9 cellular contexts compared by ENCODE assay signal in genomic region chr5:59661939-59662615, GRCh38.
DNase-seq lines count a peak whose midpoint lies in the region; TF ChIP-seq lines count a peak whose summit lies in the region.
"Had no signal": no experiment of that assay in that cellular context is flagged by ENCODE, and none has a peak within 500 bp of the region (broad histone marks: within the 10 kb centered on the region; RNA-seq: fewer than 3 reads in every experiment).

No MANE protein-coding gene starts in this region.

- TF ChIP-seq POLR2A in spleen (IDR thresholded peaks at IDR 0.05): no peak

- H3K36me3 ChIP-seq in fibroblast of lung (ENCODE audit: control insufficient read depth, insufficient read depth, low read length) (no peaks in the 10 kb centered on the region), stomach smooth muscle (ENCODE audit: control insufficient read depth in 2 of 2, insufficient read depth in 2 of 2, low read length in 2 of 2) (no peaks in the 10 kb centered on the region), spleen (no peaks in the 10 kb centered on the region)

- no peak overlapping the region for H3K9ac ChIP-seq in fibroblast of lung (ENCODE audit: insufficient read depth, low read length)
- H3K9ac ChIP-seq in stomach smooth muscle (ENCODE audit: low read length in 2 of 2): no peak overlapping the region

- 19 to 31% (median 28%) methylated on average over 4 of the region's 4 CpGs for WGBS in spleen, 5 donors

- H3K4me2 ChIP-seq in fibroblast of lung (ENCODE audit: extremely low read depth, insufficient read depth, low read length): peak overlapping the region; percentile 46

- DNase-seq in NCI-H2029 treated with DMSO at 0.1 percent for 48 hours (lab: John Stamatoyannopoulos, UW) (peak; percentile 35), NCI-H2029 (lab: John Stamatoyannopoulos, UW) (no peak), NCI-H2081 (lab: John Stamatoyannopoulos, UW) (peak; percentile 13 to 69), fibroblast of lung (ENCODE audit: low read depth in 2 of 2) (peak; percentile 43 to 75), cerebellar nuclear complex (lab: John Stamatoyannopoulos, UW) (no peak), spleen (no peak)
- no peak for DNase-seq in activated effector memory CD4-positive, alpha-beta T cell treated with anti-CD3 and anti-CD28 coated beads, Interleukin-2, amount 50 U/mL, for 16 hours
- DNase-seq: IMR-90 had no signal

- peak overlapping the region; percentile 52 for H2AFZ ChIP-seq in fibroblast of lung (ENCODE audit: low read length)

- H3K27ac ChIP-seq in fibroblast of lung (ENCODE audit: insufficient read depth, low read length): no peak overlapping the region
- no peak overlapping the region for H3K27ac ChIP-seq in stomach smooth muscle (ENCODE audit: low read length)
- H3K27ac ChIP-seq in spleen: peak overlapping the region in 4 of 8 donors; percentile 3 to 39 (median 24)

- no peaks in the 10 kb centered on the region for H4K20me1 ChIP-seq in fibroblast of lung (ENCODE audit: control insufficient read depth, extremely low read depth, insufficient read depth, low read length)

- H3K4me1 ChIP-seq in fibroblast of lung (ENCODE audit: control insufficient read depth, extremely low read depth, insufficient read depth, low read length) (no peaks in the 10 kb centered on the region), stomach smooth muscle (ENCODE audit: control insufficient read depth, insufficient read depth, low read length) (no peaks in the 10 kb centered on the region), spleen (peaks cover 0 to 47% (median 3%) of the 10 kb centered on the region in 6 donors)

- no peaks in the 10 kb centered on the region for H3K79me2 ChIP-seq in fibroblast of lung (ENCODE audit: control insufficient read depth, insufficient read depth, low read length)

- H3K4me3 ChIP-seq in fibroblast of lung (replicated peaks in 1 of 4; ENCODE audit: control extremely low read depth in 1 of 4, insufficient read depth in 1 of 4, low read depth in 3 of 4, low read length in 4 of 4) (peak overlapping the region in 1 of 4 experiments; percentile 37), stomach smooth muscle (ENCODE audit: low read length in 2 of 2) (peak overlapping the region; percentile 31 to 45), spleen (peak overlapping the region in 1 of 8 donors; percentile 8)

- H3K9me3 ChIP-seq in fibroblast of lung (ENCODE audit: control insufficient read depth, insufficient read depth, low read depth, low read length) (no peaks in the 10 kb centered on the region), stomach smooth muscle (ENCODE audit: control insufficient read depth in 2 of 2, low read length in 2 of 2) (no peaks in the 10 kb centered on the region), spleen (no peaks in the 10 kb centered on the region)

- H3K27me3 ChIP-seq in fibroblast of lung (ENCODE audit: control insufficient read depth, insufficient read depth, low read length): no peaks in the 10 kb centered on the region
- no peaks in the 10 kb centered on the region for H3K27me3 ChIP-seq in stomach smooth muscle (ENCODE audit: control insufficient read depth in 1 of 2, insufficient read depth in 2 of 2, low read length in 2 of 2)
- H3K27me3 ChIP-seq in spleen (replicated peaks in 1 of 7): no peaks in the 10 kb centered on the region

- intact Hi-C loops in spleen (cut with DNase I; ENCODE audit: low total_unique reads): no loop called here

- TF ChIP-seq CTCF in fibroblast of lung (conservative IDR thresholded peaks at IDR 0.05 in 1 of 2, IDR thresholded peaks at IDR 0.05 in 1 of 2; ENCODE audit: low read depth in 1 of 2, low read length in 2 of 2) (no peak), spleen (IDR thresholded peaks at IDR 0.05 in 8 of 11, conservative IDR thresholded peaks at IDR 0.05 in 3 of 11) (no peak)

Comparison
In these comparisons a context has a peak if more than half of its experiments do, and no peak if none do; other contexts are left out.
1. DNase-seq: peak in NCI-H2029 treated with DMSO at 0.1 percent for 48 hours (single experiment), NCI-H2081 (2 of 2) and fibroblast of lung (2 of 2); none in NCI-H2029 (single experiment), cerebellar nuclear complex (0 of 2), spleen (single experiment) and activated effector memory CD4-positive, alpha-beta T cell treated with anti-CD3 and anti-CD28 coated beads, Interleukin-2, amount 50 U/mL, for 16 hours (single experiment).